Comparison of ENCODE assay signal across 26 cellular contexts in the genomic region with DNA sequence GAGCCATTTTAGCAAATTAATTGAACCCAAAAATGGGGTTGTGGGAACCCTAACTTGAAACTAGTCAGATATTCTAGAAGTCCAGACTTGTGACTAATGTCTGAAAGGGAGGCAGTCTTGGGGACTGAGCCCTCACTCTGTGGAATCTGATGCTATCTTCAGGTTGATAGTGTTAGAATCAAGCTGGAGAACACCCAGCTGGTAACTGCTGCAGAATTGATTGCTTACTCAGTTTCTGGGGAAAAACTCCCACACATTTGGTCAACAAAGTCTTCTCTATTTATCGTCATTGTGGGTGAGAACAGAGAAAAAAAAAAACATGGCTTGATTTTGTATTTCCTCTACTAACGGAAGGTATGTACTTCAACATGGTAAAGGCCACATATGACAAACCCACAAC.
"Had no signal": no experiment of that assay in that cellular context is flagged by ENCODE, and none has a peak within 500 bp of the region (broad histone marks: within the 10 kb centered on the region; RNA-seq: fewer than 3 reads in every experiment).

No MANE protein-coding gene starts in this region.

- H3K4me3 Mint-ChIP-seq: IgD-negative memory B cell had no signal

- H3K27me3 Mint-ChIP-seq: IgD-negative memory B cell had no signal

- H3K4me1 Mint-ChIP-seq: IgD-negative memory B cell had no signal

- H3K4me2 ChIP-seq: KMS-11 had no signal

- H3K27ac Mint-ChIP-seq: IgD-negative memory B cell had no signal

- H3K27me3 ChIP-seq: Peyer's patch, SJSA1 had no signal

- H3K9me3 ChIP-seq: Peyer's patch, SJSA1 had no signal

- H3K4me3 ChIP-seq: K562, Peyer's patch, SJSA1, SK-N-MC had no signal

- ATAC-seq: K562, PC-3 had no signal

- FAIRE-seq: HTR-8/SVneo, K562 had no signal

- DNase-seq: Kasumi-1, MM.1S, NCI-H1092 treated with DMSO at 0.1 percent for 48 hours, NCI-H1436, NCI-H187, NCI-H2029, NCI-H2081 treated with DMSO at 0.1 percent for 48 hours, NCI-H2171, NCI-H226, NCI-H446, NCI-H510A, NCI-H524 treated with DMSO at 0.1 percent for 48 hours, NCI-H69, NCI-H774, PC-3, Peyer's patch, Right ventricle myocardium superior, RPMI8226, SIG-M5 had no signal

- H3K36me3 ChIP-seq: Peyer's patch, SJSA1 had no signal

- H3K27ac ChIP-seq: HL-60, KMS-11, Peyer's patch, SJSA1, SK-N-MC had no signal

- H3K9ac ChIP-seq: KMS-11 had no signal

- H3K4me1 ChIP-seq: Peyer's patch, SJSA1 had no signal
